8 cellular contexts compared by ENCODE assay signal in the genomic region with DNA sequence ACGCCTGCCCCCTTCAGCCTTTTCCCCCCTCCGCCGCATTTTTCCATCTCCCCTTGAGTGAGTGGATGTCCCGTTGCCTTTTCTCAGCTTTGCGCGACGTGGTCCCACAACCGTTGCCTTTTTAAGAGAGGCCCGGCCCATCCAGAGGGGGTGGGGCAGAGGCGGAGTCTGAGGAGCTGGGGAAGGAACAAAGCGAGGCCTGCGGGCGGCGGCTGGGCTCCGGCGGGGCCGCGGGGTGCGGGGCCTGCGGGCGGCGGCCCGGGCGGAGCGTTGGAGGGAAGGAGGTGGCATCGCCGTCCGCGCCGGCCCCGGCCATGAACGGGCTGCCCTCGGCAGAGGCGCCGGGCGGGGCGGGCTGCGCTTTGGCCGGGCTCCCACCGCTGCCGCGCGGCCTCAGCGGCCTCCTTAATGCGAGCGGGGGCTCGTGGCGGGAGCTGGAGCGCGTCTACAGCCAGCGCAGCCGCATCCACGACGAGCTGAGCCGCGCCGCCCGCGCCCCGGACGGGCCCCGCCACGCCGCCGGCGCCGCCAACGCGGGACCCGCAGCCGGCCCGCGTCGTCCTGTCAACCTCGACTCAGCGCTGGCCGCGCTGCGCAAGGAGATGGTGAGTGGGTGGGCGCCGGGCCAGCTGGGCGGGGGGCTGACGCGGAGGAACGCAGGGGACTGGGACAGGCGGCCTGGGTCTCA. TPM values are rescaled to one million over a fixed set of nuclear protein-coding genes. Genes with fewer than 3 reads are reported as not detected.
DNase-seq lines count a peak whose midpoint lies in the region; ATAC-seq and TF ChIP-seq lines count a peak whose summit lies in the region.

A gene (plus strand): TSS at position 183 of the 688 bp plus-strand sequence. CDS start 132 bp downstream, at position 315.

- in situ Hi-C loops in KBM-7 (cut with MboI; ENCODE audit: low pct_unique_long_range_greater_than_20kb, low sequenced_read_pairs): no loop called here

- peak within 1 kb of the TSS; percentile 94 to 99 (median 95) for H3K4me3 Mint-ChIP-seq in nephron

- H3K4me3 ChIP-seq in SJSA1: peak within 1 kb of the TSS; percentile 80
- H3K4me3 ChIP-seq in fibroblast of the aortic adventitia (ENCODE audit: low read depth, low read length): peak within 1 kb of the TSS; percentile 93

- H3K9me3 ChIP-seq in SJSA1 (replicated peaks): no peaks in the 10 kb centered on the region

- TF ChIP-seq CTCF in fibroblast of the aortic adventitia (IDR thresholded peaks at IDR 0.05; ENCODE audit: insufficient read depth, low read length) (no peak), nephron (IDR thresholded peaks at IDR 0.05; ENCODE audit: unreplicated experiment in 3 of 3) (no peak)

- peaks cover 3% of the 10 kb centered on the region for H3K27me3 Mint-ChIP-seq in nephron (ENCODE audit: low read depth)

- peaks cover 76% of the 10 kb centered on the region for H3K4me1 ChIP-seq in SJSA1 (replicated peaks)

- H3K4me1 Mint-ChIP-seq in nephron: peaks cover 65% of the 10 kb centered on the region

- H3K36me3 ChIP-seq in SJSA1: peaks cover 43% of the 10 kb centered on the region

- no peaks in the 10 kb centered on the region for H3K27me3 ChIP-seq in SJSA1 (replicated peaks)

- DNase-seq in COLO668 (lab: John Stamatoyannopoulos, UW; ENCODE audit: unreplicated experiment) (peak; percentile 76), KBM-7 (peak; percentile 85), SJSA1 (ENCODE audit: low read depth in 1 of 2, low spot score in 2 of 2) (peak; percentile 78 to 97), activated gamma-delta T cell (lab: John Stamatoyannopoulos, UW) (peak; percentile 64), fibroblast of the aortic adventitia (ENCODE audit: low read depth) (peak; percentile 82)
- DNase-seq in stimulated activated naive CD8-positive, alpha-beta T cell treated with anti-CD3 and anti-CD28 coated beads, Interleukin-15, Interleukin-2, amounts not matched to agents 100 U/mL and 50 U/mL, for 24 hours: peak; percentile 92

- H3K27ac ChIP-seq in SJSA1: no peak within 1 kb of the TSS

- peak within 1 kb of the TSS; percentile 66 to 87 (median 82) for H3K27ac Mint-ChIP-seq in nephron

- ATAC-seq in stimulated activated naive CD8-positive, alpha-beta T cell treated with anti-CD3 and anti-CD28 coated beads, Interleukin-15, Interleukin-2, amounts not matched to agents 100 U/mL and 50 U/mL, for 24 hours: no peak
- ATAC-seq in GM18519 (IDR thresholded peaks at IDR 0.05; ENCODE audit: low FRiP score, unreplicated experiment): no peak

- no peaks in the 10 kb centered on the region for H3K9me3 Mint-ChIP-seq in nephron

- H3K36me3 Mint-ChIP-seq in nephron (ENCODE audit: low read depth): peaks cover 3% of the 10 kb centered on the region

RNA-seq across cellular contexts. Expression of the gene that starts here (rescaled TPM):
- 35.1 and 64.9 TPM in 2 replicates for total RNA-seq in SJSA1 (2014; rRNA removed; shearing (Covaris generic))
- 5.6 and 21.6 TPM in 2 replicates for total RNA-seq in fibroblast of the aortic adventitia (ENCODE audit: low replicate concordance)
